8 cellular contexts compared by ENCODE assay signal in the genomic region with DNA sequence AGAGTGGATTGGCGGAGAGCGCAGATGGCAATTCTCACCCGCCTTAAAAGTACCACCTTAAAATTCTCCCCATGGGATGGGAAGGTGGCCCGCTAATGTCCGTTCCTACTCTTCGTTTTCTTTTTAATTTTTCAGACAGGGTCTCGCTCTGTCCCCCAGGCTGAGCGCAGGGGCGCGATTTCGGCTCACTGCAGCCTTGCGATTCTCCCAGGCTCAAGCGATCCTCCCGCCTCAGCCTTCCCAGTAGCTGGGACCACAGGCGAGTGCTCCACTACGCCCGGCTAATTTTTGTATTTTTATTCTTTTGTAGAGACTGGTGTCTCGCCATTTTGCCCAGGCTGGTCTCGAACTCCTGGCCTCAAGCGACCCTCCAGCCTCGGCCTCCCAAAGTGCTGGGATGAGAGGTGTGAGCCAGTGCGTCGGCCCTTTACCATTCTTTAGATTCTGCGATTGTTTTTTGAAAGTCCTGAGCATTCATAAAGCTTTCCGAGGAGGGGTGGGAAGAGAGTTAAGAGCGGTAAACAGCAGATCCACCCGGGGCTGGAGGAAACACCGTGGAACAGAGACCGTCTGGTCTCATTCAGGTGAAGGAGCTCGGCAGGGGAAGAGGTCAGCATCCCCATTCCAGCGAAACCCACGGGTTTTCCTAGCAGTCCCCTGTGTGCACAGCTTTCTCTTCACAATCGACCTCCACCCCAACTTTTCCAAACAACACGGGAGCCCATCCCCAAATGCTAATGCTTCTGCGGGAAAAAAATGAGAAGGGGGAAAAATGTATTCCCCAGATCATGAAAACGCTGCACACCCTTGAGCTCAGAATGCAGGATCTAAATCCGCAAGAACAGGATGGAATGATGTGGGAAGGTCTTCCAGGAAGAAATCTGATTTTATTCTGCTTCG.
DNase-seq lines count a peak whose midpoint lies in the region; ATAC-seq, FAIRE-seq and TF ChIP-seq lines count a peak whose summit lies in the region.

No MANE protein-coding gene starts in this region.

- H2BK20ac ChIP-seq in H9 (ENCODE audit: low read depth, low read length, poor library complexity, severe bottlenecking), result no peak overlapping the region

- H3K79me1 ChIP-seq in H9 (ENCODE audit: insufficient read depth, low read depth, low read length, poor library complexity, severe bottlenecking), result no peaks in the 10 kb centered on the region

- CTCF ChIA-PET in A549 (lab: Yijun Ruan, JAX), result interaction anchor here (0.9 to 1.6 kb wide), 8 partner anchors 11 to 329 kb away, joined by 3 to 7 read pairs (median 4); no protein-coding TSS in a partner anchor
- CTCF ChIA-PET in naive thymus-derived CD4-positive, alpha-beta T cell (lab: Charles Lee), result no interaction called here

- H3K4me2 ChIP-seq in A549 (peak overlapping the region; percentile 99), H9 (ENCODE audit: insufficient read depth, insufficient read length, low read length) (peak overlapping the region; percentile 76)

- no peak for TF ChIP-seq RAD21 in A549 (conservative IDR thresholded peaks at IDR 0.05 in 1 of 2, IDR thresholded peaks at IDR 0.05 in 1 of 2)

- H3K27me3 ChIP-seq in H9 (ENCODE audit: insufficient read depth, low read length), result peaks cover 23% of the 10 kb centered on the region
- peaks cover 9 to 10% of the 10 kb centered on the region in 2 donors for H3K27me3 ChIP-seq in naive thymus-derived CD4-positive, alpha-beta T cell (ENCODE audit: control insufficient read depth in 2 of 2, insufficient read depth in 2 of 2, low read length in 2 of 2)

- H3K23ac ChIP-seq in H9 (ENCODE audit: insufficient read length, low read depth, low read length), result no peak overlapping the region

- H3K36me3 ChIP-seq in naive thymus-derived CD4-positive, alpha-beta T cell (ENCODE audit: control insufficient read depth in 2 of 3, insufficient read depth in 3 of 3, low read length in 3 of 3), result no peaks in the 10 kb centered on the region

- H3K56ac ChIP-seq in H9 (ENCODE audit: insufficient read length, low read depth, low read length), result no peak overlapping the region

- H3K36me3 Mint-ChIP-seq in H9 (ENCODE audit: insufficient read depth in 1 of 3, low read depth in 3 of 3) (no peaks in the 10 kb centered on the region; a peak in 1 of 7 replicates), chondrocyte (ENCODE audit: low read depth) (no peaks in the 10 kb centered on the region)
- H3K36me3 Mint-ChIP-seq in naive thymus-derived CD4-positive, alpha-beta T cell, result peaks cover 0 to 6% (median 0%) of the 10 kb centered on the region in 5 donors

- peak in 1 of 2 experiments; percentile 36; a peak in 3 of 6 replicates for ATAC-seq in A549
- ATAC-seq in naive thymus-derived CD4-positive, alpha-beta T cell, result no peak
- no peak for ATAC-seq in HG03439 (IDR thresholded peaks at IDR 0.05; ENCODE audit: unreplicated experiment)
- ATAC-seq in HG03039 (IDR thresholded peaks at IDR 0.05; ENCODE audit: unreplicated experiment), result no peak

- H3K9me3 ChIP-seq in A549, result no peaks in the 10 kb centered on the region
- H3K9me3 ChIP-seq in H9 (ENCODE audit: control insufficient read depth, low read depth, low read length), result no peaks in the 10 kb centered on the region
- H3K9me3 ChIP-seq in naive thymus-derived CD4-positive, alpha-beta T cell (ENCODE audit: control insufficient read depth in 2 of 3, low read length in 3 of 3), result no peaks in the 10 kb centered on the region

- H4K20me1 ChIP-seq in H9 (ENCODE audit: control insufficient read depth, insufficient read depth, insufficient read length), result no peaks in the 10 kb centered on the region

- H2AFZ ChIP-seq in H9 (ENCODE audit: low read length), result no peak overlapping the region

- H2AK5ac ChIP-seq in H9 (ENCODE audit: insufficient read length, low read length), result no peak overlapping the region

- no peak overlapping the region for H2BK120ac ChIP-seq in H9 (ENCODE audit: low read depth, low read length, poor library complexity, severe bottlenecking)

- H3K4me1 ChIP-seq in A549 (peaks cover 19% of the 10 kb centered on the region; the same call in 2 of the 3 replicates), H9 (ENCODE audit: insufficient read depth, low read length) (peaks cover 2% of the 10 kb centered on the region; the same call in 1 of the 2 replicates)
- H3K4me1 ChIP-seq in naive thymus-derived CD4-positive, alpha-beta T cell (ENCODE audit: control insufficient read depth in 2 of 2, insufficient read depth in 2 of 2, low read length in 2 of 2), result no peaks in the 10 kb centered on the region

- H3K27ac Mint-ChIP-seq in H9 (no peak overlapping the region), chondrocyte (ENCODE audit: unreplicated experiment) (no peak overlapping the region)
- H3K27ac Mint-ChIP-seq in naive thymus-derived CD4-positive, alpha-beta T cell, result no peak overlapping the region

- TF ChIP-seq EP300 in A549 (IDR thresholded peaks at IDR 0.05), result no peak

- peak overlapping the region; percentile 63 for H3K4me3 ChIP-seq in A549
- peak overlapping the region; percentile 33 for H3K4me3 ChIP-seq in naive thymus-derived CD4-positive, alpha-beta T cell (ENCODE audit: low read length)

- no peak overlapping the region for H3K18ac ChIP-seq in H9 (ENCODE audit: insufficient read length, low read depth, low read length)

- H3T11ph ChIP-seq in H9 (ENCODE audit: low read length), result no peak overlapping the region

- no peak overlapping the region for H4K5ac ChIP-seq in H9 (ENCODE audit: insufficient read length, low read depth, low read length)

- no peak overlapping the region for H3K14ac ChIP-seq in H9 (ENCODE audit: insufficient read depth, low read length)

- POLR2A ChIA-PET in A549 (lab: Yijun Ruan, JAX), result no interaction called here
- POLR2A ChIA-PET in naive thymus-derived CD4-positive, alpha-beta T cell (lab: Charles Lee), result no interaction called here

- peaks cover 23 to 27% of the 10 kb centered on the region in 2 experiments for H3K4me1 Mint-ChIP-seq in H9
- peaks cover 10% of the 10 kb centered on the region for H3K4me1 Mint-ChIP-seq in chondrocyte (ENCODE audit: low read depth)
- H3K4me1 Mint-ChIP-seq in naive thymus-derived CD4-positive, alpha-beta T cell, result peaks cover 0 to 24% (median 22%) of the 10 kb centered on the region in 7 donors

- H3K9ac ChIP-seq in H9 (ENCODE audit: extremely low read depth, insufficient read length, low read length), result no peak overlapping the region

- H2BK5ac ChIP-seq in H9 (ENCODE audit: insufficient read length, low read length), result no peak overlapping the region

- H4K8ac ChIP-seq in H9 (replicated peaks; ENCODE audit: insufficient read length, low read depth, low read length), result no peak overlapping the region

- H2BK15ac ChIP-seq in H9 (ENCODE audit: low read depth, low read length), result no peak overlapping the region

- H3K27ac ChIP-seq in A549, result peak overlapping the region in 1 of 2 experiments; percentile 70; a peak in 3 of 6 replicates
- H3K27ac ChIP-seq in H9 (ENCODE audit: insufficient read length, low read depth, low read length), result no peak overlapping the region
- no peak overlapping the region for H3K27ac ChIP-seq in naive thymus-derived CD4-positive, alpha-beta T cell (ENCODE audit: low read depth, low read length)

- H3K27me3 Mint-ChIP-seq in H9 (ENCODE audit: low read depth), result peaks cover 72% of the 10 kb centered on the region
- peaks cover 54% of the 10 kb centered on the region for H3K27me3 Mint-ChIP-seq in chondrocyte (ENCODE audit: low read depth)
- peaks cover 57 to 79% (median 77%) of the 10 kb centered on the region in 5 donors for H3K27me3 Mint-ChIP-seq in naive thymus-derived CD4-positive, alpha-beta T cell

- H3K79me2 ChIP-seq in H9 (ENCODE audit: insufficient read depth, low read length), result no peaks in the 10 kb centered on the region

- no peak overlapping the region for H2BK12ac ChIP-seq in H9 (ENCODE audit: insufficient read length, low read depth, low read length)

- WGBS in A549 (ENCODE audit: missing lambda C conversion rate), result 7% methylated on average over 38 of the region's 38 CpGs
- whole genome bisulfite sequencing in H9 (ENCODE audit: extremely low coverage, insufficient read length, low lambda C conversion rate), result no CpG with 5 or more reads among the region's 38 CpGs

- H3K23me2 ChIP-seq in H9 (ENCODE audit: insufficient read length, low read depth, low read length, poor library complexity, severe bottlenecking), result peaks cover 3% of the 10 kb centered on the region

- TF ChIP-seq POLR2A in A549 (IDR thresholded peaks at IDR 0.05; ENCODE audit: low read length), result no peak

- H3K4me3 Mint-ChIP-seq in H9 (peak overlapping the region; percentile 66 to 90), chondrocyte (ENCODE audit: unreplicated experiment) (peak overlapping the region; percentile 64)
- H3K4me3 Mint-ChIP-seq in naive thymus-derived CD4-positive, alpha-beta T cell, result peak overlapping the region; percentile 42 to 91 (median 80)

- no peak overlapping the region for H3K4ac ChIP-seq in H9 (ENCODE audit: low read depth, low read length)

- no peaks in the 10 kb centered on the region for H3K9me3 Mint-ChIP-seq in H9
- no peaks in the 10 kb centered on the region for H3K9me3 Mint-ChIP-seq in chondrocyte (ENCODE audit: low read depth)
- H3K9me3 Mint-ChIP-seq in naive thymus-derived CD4-positive, alpha-beta T cell, result peaks cover 0 to 6% (median 0%) of the 10 kb centered on the region in 11 donors

- FAIRE-seq in A549 (lab: Jason Lieb, UNC), result no peak

- intact Hi-C loops in naive thymus-derived CD4-positive, alpha-beta T cell (cut with micrococcal nuclease), result loop anchor here in 1 of 2 donors (10.0 kb wide), 1 partner anchor 110 kb away; no protein-coding TSS in a partner anchor

- TF ChIP-seq CTCF in A549 (IDR thresholded peaks at IDR 0.05), result no peak
- TF ChIP-seq CTCF in H9 (conservative IDR thresholded peaks at IDR 0.05), result no peak
- no peak for TF ChIP-seq CTCF in chondrocyte (IDR thresholded peaks at IDR 0.05)

- DNase-seq in A549 (ENCODE audit: low read depth in 1 of 2, low spot score in 1 of 2), result no peak
- DNase-seq in H9, result no peak
- no peak for DNase-seq in chondrocyte (ENCODE audit: low spot score)
- no peak for DNase-seq in naive thymus-derived CD4-positive, alpha-beta T cell
- DNase-seq in 8988T, result no peak
- no peak for DNase-seq in UCSD-AML1 (lab: John Stamatoyannopoulos, UW; ENCODE audit: unreplicated experiment)

- no peak overlapping the region for H4K91ac ChIP-seq in H9 (ENCODE audit: insufficient read length, low read depth, low read length)

TF ChIP-seq in A549, 52 proteins besides CTCF, POLR2A, EP300 and RAD21 (continues in another document):
- TF ChIP-seq RNF2 (IDR thresholded peaks at IDR 0.05; ENCODE audit: borderline replicate concordance, low read depth), result peak; percentile 85; the same call in 1 of the 2 replicates
